15 cellular contexts compared by ENCODE assay signal in genomic region chr2:236971131-236971850, GRCh38.
A peak's percentile ranks its signal among the peaks of the same experiment; 100 is the strongest.
DNase-seq lines count a peak whose midpoint lies in the region; ATAC-seq, FAIRE-seq and TF ChIP-seq lines count a peak whose summit lies in the region.
"Had no signal": no experiment of that assay in that cellular context is flagged by ENCODE, and none has a peak within 500 bp of the region (broad histone marks: within the 10 kb centered on the region; RNA-seq: fewer than 3 reads in every experiment).

No MANE protein-coding gene starts in this region.

- no TSS peak for BruUV-seq in A673 (replicated peaks; lab: Mats Ljungman, UMichigan)

- CTCF ChIA-PET in A673 (lab: Charles Lee): no interaction called here

- H3K36me3 ChIP-seq in esophagus muscularis mucosa (no peaks in the 10 kb centered on the region), small intestine (ENCODE audit: control insufficient read depth in 2 of 2, insufficient read depth in 2 of 2, low read length in 2 of 2) (no peaks in the 10 kb centered on the region), A673 (ENCODE audit: insufficient read depth, low read length, poor library complexity, severe bottlenecking) (no peaks in the 10 kb centered on the region)

- H3K27me3 ChIP-seq in right cardiac atrium (ENCODE audit: control insufficient read depth, insufficient read depth) (no peaks in the 10 kb centered on the region), esophagus muscularis mucosa (peaks cover 0 to 18% (median 3%) of the 10 kb centered on the region in 4 donors), small intestine (ENCODE audit: control insufficient read depth in 2 of 2, insufficient read depth in 2 of 2, low read length in 2 of 2) (no peaks in the 10 kb centered on the region), A673 (replicated peaks; ENCODE audit: insufficient read depth, low read depth, low read length, poor library complexity) (no peaks in the 10 kb centered on the region)

- TF ChIP-seq POLR2A in esophagus muscularis mucosa (IDR thresholded peaks at IDR 0.05; ENCODE audit: low read depth): no peak

- TF ChIP-seq CTCF in esophagus muscularis mucosa (IDR thresholded peaks at IDR 0.05) (no peak), A673 (conservative IDR thresholded peaks at IDR 0.05; ENCODE audit: low read depth, low read length) (no peak), omental fat pad (IDR thresholded peaks at IDR 0.05) (no peak)

- peak; percentile 32 for ATAC-seq in Right ventricle myocardium inferior
- no peak for ATAC-seq in right cardiac atrium
- ATAC-seq in omental fat pad (ENCODE audit: low FRiP score): no peak
- ATAC-seq: left colon had no signal

- H3K27ac ChIP-seq in right cardiac atrium (ENCODE audit: low read length) (no peak overlapping the region), esophagus muscularis mucosa (replicated peaks in 1 of 4) (peak overlapping the region; percentile 34 to 68 (median 62)), small intestine (ENCODE audit: low read depth in 1 of 2, low read length in 1 of 2) (no peak overlapping the region), A673 (ENCODE audit: low read depth, low read length, poor library complexity, severe bottlenecking) (no peak overlapping the region)

- WGBS in right cardiac atrium: 58% methylated on average over 15 of the region's 15 CpGs
- WGBS in esophagus muscularis mucosa: 67% methylated on average over 15 of the region's 15 CpGs
- WGBS in small intestine, 3 donors: 79 to 84% (median 80%) methylated on average over 15 of the region's 15 CpGs

- DNase-seq in Right ventricle myocardium inferior (ENCODE audit: missing footprints) (no peak), right cardiac atrium (no peak), esophagus muscularis mucosa (ENCODE audit: extremely low spot score) (no peak), mesenteric fat pad (ENCODE audit: low spot score) (peak; percentile 57), small intestine (no peak), A673 (ENCODE audit: low spot score) (no peak), omental fat pad (ENCODE audit: low spot score) (no peak), pons (ENCODE audit: low spot score) (no peak)
- DNase-seq: activated gamma-delta T cell treated with Interleukin-2 at 50 U/mL for 16 hours, DMS 273 treated with DMSO at 0.1 percent for 48 hours, head of caudate nucleus, left colon, NCI-H1436, NCI-H510A treated with DMSO at 0.1 percent for 48 hours, T-helper 9 cell had no signal

- H3K9me3 ChIP-seq in right cardiac atrium (ENCODE audit: control insufficient read depth, low read length) (no peaks in the 10 kb centered on the region), esophagus muscularis mucosa (no peaks in the 10 kb centered on the region), small intestine (ENCODE audit: control insufficient read depth, low read depth) (no peaks in the 10 kb centered on the region), A673 (ENCODE audit: low read depth, low read length, poor library complexity, severe bottlenecking) (no peaks in the 10 kb centered on the region)

- H3K4me3 ChIP-seq in right cardiac atrium (ENCODE audit: low read length): no peak overlapping the region
- H3K4me3 ChIP-seq in esophagus muscularis mucosa: no peak overlapping the region
- H3K4me3 ChIP-seq in small intestine (ENCODE audit: low read depth in 1 of 2, low read length in 2 of 2): no peak overlapping the region
- H3K4me3 ChIP-seq in A673 (ENCODE audit: low read depth, low read length, poor library complexity, severe bottlenecking): no peak overlapping the region

- intact Hi-C loops in Right ventricle myocardium inferior (cut with DNase I) (loop anchor here (10.0 kb wide), 1 partner anchor 316 kb away; no protein-coding TSS in a partner anchor), right cardiac atrium (cut with DNase I) (no loop called here), esophagus muscularis mucosa (cut with DNase I) (no loop called here), A673 (cut with micrococcal nuclease; ENCODE audit: unreplicated experiment) (no loop called here)

- FAIRE-seq in small intestine (lab: Jason Lieb, UNC): no peak

- POLR2A ChIA-PET in A673 (lab: Charles Lee; ENCODE audit: low non-redundant PET): no interaction called here

- H3K4me1 ChIP-seq in right cardiac atrium (ENCODE audit: control insufficient read depth, insufficient read depth, low read length): peaks cover 3% of the 10 kb centered on the region
- H3K4me1 ChIP-seq in esophagus muscularis mucosa: peaks cover 3 to 18% (median 11%) of the 10 kb centered on the region in 4 donors
- H3K4me1 ChIP-seq in small intestine (ENCODE audit: control insufficient read depth in 2 of 2, insufficient read depth in 1 of 2, low read depth in 1 of 2, low read length in 1 of 2): peaks cover 6 to 25% of the 10 kb centered on the region in 2 donors
- no peaks in the 10 kb centered on the region for H3K4me1 ChIP-seq in A673 (ENCODE audit: insufficient read depth, low read length, poor library complexity, severe bottlenecking)

- TF ChIP-seq EP300 in esophagus muscularis mucosa (IDR thresholded peaks at IDR 0.05): no peak

Comparison
In these comparisons a context has a peak if more than half of its experiments do, and no peak if none do; other contexts are left out.
1. H3K27ac ChIP-seq: peak in esophagus muscularis mucosa (4 of 4); none in right cardiac atrium (single experiment), small intestine (0 of 2) and A673 (single experiment).